Comparison of ENCODE assay signal across 21 cellular contexts in the genomic region with DNA sequence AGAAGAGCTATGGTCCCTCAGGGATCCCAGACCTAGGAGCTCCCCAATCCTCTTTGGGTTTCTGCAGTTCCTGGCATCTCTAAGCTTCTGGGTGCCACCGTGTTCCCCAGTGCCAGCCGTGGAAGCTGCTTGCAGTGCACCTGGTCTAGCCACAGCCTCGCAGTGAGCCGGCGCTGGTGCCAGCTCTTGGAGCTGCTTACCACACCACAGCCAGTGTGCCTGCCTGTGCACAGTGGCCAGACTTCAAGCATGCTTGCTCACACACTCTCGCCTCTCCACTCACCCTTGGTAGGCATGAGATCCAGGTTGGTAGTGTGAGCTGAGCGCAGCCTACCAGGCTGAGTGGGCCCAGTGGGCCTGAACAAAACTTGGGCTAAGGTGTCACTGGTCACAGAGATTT.
DNase-seq lines count a peak whose midpoint lies in the region; ATAC-seq lines count a peak whose summit lies in the region.
"Had no signal": no experiment of that assay in that cellular context is flagged by ENCODE, and none has a peak within 500 bp of the region (broad histone marks: within the 10 kb centered on the region; RNA-seq: fewer than 3 reads in every experiment).

No MANE protein-coding gene starts in this region.

- no peak overlapping the region for H3K9ac ChIP-seq in BLaER1

- no peaks in the 10 kb centered on the region for H3K27me3 ChIP-seq in BLaER1
- H3K27me3 ChIP-seq: BE2C had no signal

- no peak overlapping the region for H3K4me3 Mint-ChIP-seq in stimulated activated effector memory CD8-positive, alpha-beta T cell treated with anti-CD3 and anti-CD28 coated beads, Interleukin-12 subunit alpha, Interleukin-12 subunit beta, amount 100 ng/mL, for 72 hours
- H3K4me3 Mint-ChIP-seq: CD8-positive, alpha-beta T cell; GM23338; H9 had no signal

- H3K27ac Mint-ChIP-seq in stimulated activated effector memory CD8-positive, alpha-beta T cell treated with anti-CD3 and anti-CD28 coated beads, Interleukin-12 subunit alpha, Interleukin-12 subunit beta, amount 100 ng/mL, for 72 hours = no peak overlapping the region
- H3K27ac Mint-ChIP-seq: CD8-positive, alpha-beta T cell; GM23338; H9 had no signal

- peaks cover 23% of the 10 kb centered on the region; the same call in 1 of the 2 replicates for H3K9me3 ChIP-seq in BLaER1
- H3K9me3 ChIP-seq: BE2C, Caco-2 had no signal

- peak; percentile 21 for ATAC-seq in stimulated activated effector memory CD8-positive, alpha-beta T cell treated with anti-CD3 and anti-CD28 coated beads, Interleukin-12 subunit alpha, Interleukin-12 subunit beta, amount 100 ng/mL, for 72 hours
- no peak for ATAC-seq in sciatic nerve
- ATAC-seq: A549; CD8-positive, alpha-beta T cell; GM12878; GM23338; HCT116 had no signal

- H3K4me1 ChIP-seq in BLaER1 = peaks cover 32% of the 10 kb centered on the region
- H3K4me1 ChIP-seq: A549, BE2C, Caco-2 had no signal

- DNase-seq in Jurkat, Clone E6-1 (ENCODE audit: low read depth, low spot score) = peak; percentile 34
- DNase-seq in stimulated activated effector memory CD8-positive, alpha-beta T cell treated with anti-CD3 and anti-CD28 coated beads, Interleukin-12 subunit alpha, Interleukin-12 subunit beta, amount 100 ng/mL, for 72 hours (ENCODE audit: low spot score in 2 of 2) = no peak
- DNase-seq in activated T-cell treated with anti-CD3 and anti-CD28 coated beads for 4 hours (no peak), sciatic nerve (ENCODE audit: low spot score) (no peak), inferior parietal cortex (ENCODE audit: extremely low spot score) (no peak)
- DNase-seq: 8988T; ACHN; AML-193; BE2C; C1 segment of cervical spinal cord; Caco-2; CD8-positive, alpha-beta T cell; DMS153; EL; GDM1; H9 had no signal

- no peaks in the 10 kb centered on the region for H4K20me1 ChIP-seq in BLaER1

- no peaks in the 10 kb centered on the region for H3K36me3 ChIP-seq in BLaER1
- H3K36me3 ChIP-seq: BE2C had no signal

- no peak overlapping the region for H3K4me3 ChIP-seq in BLaER1
- no peak overlapping the region for H3K4me3 ChIP-seq in Jurkat, Clone E6-1 (ENCODE audit: low read length)
- H3K4me3 ChIP-seq: A549, GM12878, GM23338 had no signal

- no peaks in the 10 kb centered on the region for H3K4me1 Mint-ChIP-seq in stimulated activated effector memory CD8-positive, alpha-beta T cell treated with anti-CD3 and anti-CD28 coated beads, Interleukin-12 subunit alpha, Interleukin-12 subunit beta, amount 100 ng/mL, for 72 hours
- H3K4me1 Mint-ChIP-seq: GM23338 had no signal

- peak overlapping the region; percentile 55; the same call in 1 of the 2 replicates for H3K27ac ChIP-seq in BLaER1
- H3K27ac ChIP-seq: A549 had no signal

- no peaks in the 10 kb centered on the region for H3K36me3 Mint-ChIP-seq in stimulated activated effector memory CD8-positive, alpha-beta T cell treated with anti-CD3 and anti-CD28 coated beads, Interleukin-12 subunit alpha, Interleukin-12 subunit beta, amount 100 ng/mL, for 72 hours
- H3K36me3 Mint-ChIP-seq: CD8-positive, alpha-beta T cell had no signal

- intact Hi-C loops in sciatic nerve (cut with DNase I) = no loop called here

- peak overlapping the region; percentile 52; the same call in 1 of the 2 replicates for H3K4me2 ChIP-seq in BLaER1
- H3K4me2 ChIP-seq: A549, GM23338 had no signal

- H3K9me3 Mint-ChIP-seq in stimulated activated effector memory CD8-positive, alpha-beta T cell treated with anti-CD3 and anti-CD28 coated beads, Interleukin-12 subunit alpha, Interleukin-12 subunit beta, amount 100 ng/mL, for 72 hours = peaks cover 19% of the 10 kb centered on the region
- H3K9me3 Mint-ChIP-seq: H9 had no signal
